Comparison of ENCODE assay signal across 34 cellular contexts in the genomic region with DNA sequence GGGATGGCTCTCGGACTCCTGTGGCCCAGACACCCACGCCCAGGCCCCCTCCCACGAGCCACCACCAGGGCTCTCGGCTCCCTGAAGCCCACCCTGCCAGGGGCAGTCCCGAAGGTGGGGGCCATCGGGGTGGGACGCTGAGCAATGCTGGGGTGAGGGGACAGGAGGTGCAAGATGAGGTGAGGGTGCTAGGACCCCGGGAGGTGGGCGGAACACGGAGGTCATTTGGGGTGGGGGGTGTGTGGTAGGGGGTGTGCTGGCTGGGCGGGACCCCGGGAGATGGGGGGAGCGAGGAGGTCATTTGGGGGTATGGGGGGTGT. TPM values are rescaled to one million over a fixed set of nuclear protein-coding genes. Genes with fewer than 3 reads are reported as not detected.
"Had no signal": no experiment of that assay in that cellular context is flagged by ENCODE, and none has a peak within 500 bp of the region (broad histone marks: within the 10 kb centered on the region; RNA-seq: fewer than 3 reads in every experiment).

No MANE protein-coding gene starts in this region.

- H3K9me3 Mint-ChIP-seq: naive thymus-derived CD8-positive, alpha-beta T cell; nephron progenitor cell; stimulated activated memory B cell treated with anti-CD40 and anti-IgM and Interleukin-4, amounts not matched to agents 10 μg/mL and 1 μg/mL and 100 μg/mL, for 72 hours had no signal

- H3K9ac ChIP-seq: parathyroid adenoma had no signal

- DNase-seq: heart right ventricle; islet precursor cell; kidney glomerular epithelial cell; left cardiac atrium; lower lobe of right lung; mammary epithelial cell; mesenchymal stem cell; naive thymus-derived CD8-positive, alpha-beta T cell; nephron progenitor cell; nucleus accumbens; psoas muscle; right lobe of liver; stimulated activated CD4-positive, alpha-beta T cell treated with anti-CD3 and anti-CD28 coated beads, Interleukin-1b, Interleukin-23, amount 100 ng/mL, for 48 hours; stimulated activated CD4-positive, alpha-beta T cell treated with anti-CD3 and anti-CD28 coated beads, Interleukin-2, amount 100 ng/mL, for 48 hours; stimulated activated CD4-positive, alpha-beta T cell treated with anti-CD3 and anti-CD28 coated beads, Interleukin-4, amount 100 ng/mL, for 4 hours; stimulated activated CD8-positive, alpha-beta memory T cell treated with anti-CD3 and anti-CD28 coated beads, Interleukin-4, amount 100 ng/mL, for 48 hours; stimulated activated naive CD4-positive, alpha-beta T cell treated with Interleukin-2 at 50 U/mL for 16 hours; tibial artery; trophoblast cell; upper lobe of right lung; uterus had no signal

- H3K4me3 ChIP-seq: heart right ventricle, hepatocyte, lower lobe of right lung, psoas muscle, right lobe of liver, smooth muscle cell, suprapubic skin, thoracic aorta, tibial artery, upper lobe of right lung, uterus had no signal

- H3K36me3 Mint-ChIP-seq: naive thymus-derived CD8-positive, alpha-beta T cell; stimulated activated memory B cell treated with anti-CD40 and anti-IgM and Interleukin-4, amounts not matched to agents 10 μg/mL and 1 μg/mL and 100 μg/mL, for 72 hours had no signal

- H3K27me3 Mint-ChIP-seq: naive thymus-derived CD8-positive, alpha-beta T cell; stimulated activated memory B cell treated with anti-CD40 and anti-IgM and Interleukin-4, amounts not matched to agents 10 μg/mL and 1 μg/mL and 100 μg/mL, for 72 hours had no signal

- H3K27ac Mint-ChIP-seq: naive thymus-derived CD8-positive, alpha-beta T cell; nephron progenitor cell; stimulated activated memory B cell treated with anti-CD40 and anti-IgM and Interleukin-4, amounts not matched to agents 10 μg/mL and 1 μg/mL and 100 μg/mL, for 72 hours had no signal

- H3K27ac ChIP-seq: heart right ventricle, hepatocyte, lower lobe of right lung, parathyroid adenoma, psoas muscle, right lobe of liver, suprapubic skin, thoracic aorta, tibial artery, upper lobe of right lung, uterus had no signal

- H3K4me1 ChIP-seq: parathyroid adenoma, psoas muscle, right lobe of liver, tibial artery, uterus had no signal

- H3K4me2 ChIP-seq: hepatocyte, smooth muscle cell had no signal

- H2AFZ ChIP-seq: hepatocyte, parathyroid adenoma had no signal

- H3K79me2 ChIP-seq: hepatocyte, parathyroid adenoma had no signal

- H3K36me3 ChIP-seq: heart right ventricle, lower lobe of right lung, right lobe of liver, suprapubic skin, thoracic aorta, tibial artery, upper lobe of right lung, uterus had no signal

- H3K9me3 ChIP-seq: heart right ventricle, lower lobe of right lung, psoas muscle, right lobe of liver, suprapubic skin, thoracic aorta, tibial artery, upper lobe of right lung, uterus had no signal

- ATAC-seq: left cardiac atrium; left lobe of liver; lower lobe of right lung; naive thymus-derived CD8-positive, alpha-beta T cell; psoas muscle; right lobe of liver; upper lobe of right lung had no signal

- H3K27me3 ChIP-seq: hepatocyte, right lobe of liver, uterus had no signal

- H3K4me3 Mint-ChIP-seq: naive thymus-derived CD8-positive, alpha-beta T cell; nephron progenitor cell; stimulated activated memory B cell treated with anti-CD40 and anti-IgM and Interleukin-4, amounts not matched to agents 10 μg/mL and 1 μg/mL and 100 μg/mL, for 72 hours had no signal

RNA-seq across cellular contexts. Expression of a gene that starts 26.4 kb away (rescaled TPM):
- total RNA-seq: heart right ventricle; hepatocyte; left cardiac atrium; left lobe of liver; liver; lower lobe of right lung; mammary epithelial cell; mucosa of gallbladder; naive thymus-derived CD8-positive, alpha-beta T cell; osteocyte; posterior vena cava; psoas muscle; right lobe of liver; skeletal muscle tissue; smooth muscle cell; subcutaneous adipose tissue; suprapubic skin; thoracic aorta; upper lobe of right lung; uterus had no signal
- polyA plus RNA-seq: heart right ventricle; hepatocyte; liver; mammary epithelial cell; naive thymus-derived CD8-positive, alpha-beta T cell; psoas muscle; smooth muscle cell had no signal
